1 cellular context compared by ENCODE assay signal in genomic region chr1:8077120-8077573, GRCh38.
TF ChIP-seq lines count a peak whose summit lies in the region.

No MANE protein-coding gene starts in this region.

TF ChIP-seq in K562, 482 proteins besides CTCF, POLR2A, EP300 and RAD21 (continued from another document and continues in another):
- peak; percentile 74; the same call in 1 of the 2 replicates for TF ChIP-seq FOSL1 (tag; conservative IDR thresholded peaks at IDR 0.05)
- no peak for TF ChIP-seq ZNF609 (CRISPR knock-in tag; IDR thresholded peaks at IDR 0.05; ENCODE audit: borderline replicate concordance)
- no peak for TF ChIP-seq ID3 (CRISPR knock-in tag; IDR thresholded peaks at IDR 0.05)
- no peak for TF ChIP-seq ID3 (tag; IDR thresholded peaks at IDR 0.05)
- TF ChIP-seq FIP1L1 (IDR thresholded peaks at IDR 0.05; ENCODE audit: low read depth, low read length, poor library complexity, severe bottlenecking) = no peak
- 0 out of 2 replicates have a peak, but pooled peaks have one; percentile 30 for TF ChIP-seq CREM (IDR thresholded peaks at IDR 0.05; ENCODE audit: low read depth)
- no peak for TF ChIP-seq MTA3 (IDR thresholded peaks at IDR 0.05; ENCODE audit: borderline replicate concordance)
- no peak for TF ChIP-seq GABPB1 (CRISPR knock-in tag; IDR thresholded peaks at IDR 0.05)
- TF ChIP-seq DACH1 (IDR thresholded peaks at IDR 0.05; ENCODE audit: partially characterized antibody) = peak; percentile 56
- TF ChIP-seq ZNF512 (tag; IDR thresholded peaks at IDR 0.05) = no peak
- no peak for TF ChIP-seq FOXM1 (IDR thresholded peaks at IDR 0.05; ENCODE audit: low read depth)
- TF ChIP-seq FOXM1 (CRISPR knock-in tag; IDR thresholded peaks at IDR 0.05; ENCODE audit: low read depth) = no peak
- no peak for TF ChIP-seq KHSRP (IDR thresholded peaks at IDR 0.05)
- TF ChIP-seq ARHGAP35 (IDR thresholded peaks at IDR 0.05; ENCODE audit: partially characterized antibody) = no peak
- TF ChIP-seq SIN3B (IDR thresholded peaks at IDR 0.05; ENCODE audit: low read depth) = no peak
- TF ChIP-seq JUNB (CRISPR knock-in tag; conservative IDR thresholded peaks at IDR 0.05) = no peak
- no peak for TF ChIP-seq TSC22D4 (tag; IDR thresholded peaks at IDR 0.05)
- peak; percentile 44; the same call in 1 of the 2 replicates for TF ChIP-seq SMAD4 (CRISPR knock-in tag; conservative IDR thresholded peaks at IDR 0.05)
- no peak for TF ChIP-seq MEIS2 (IDR thresholded peaks at IDR 0.05; ENCODE audit: partially characterized antibody)
- peak; percentile 27; the same call in 1 of the 2 replicates for TF ChIP-seq ATF3 (IDR thresholded peaks at IDR 0.05)
- no peak for TF ChIP-seq ATF3 (CRISPR knock-in tag; conservative IDR thresholded peaks at IDR 0.05)
- TF ChIP-seq KDM1A (IDR thresholded peaks at IDR 0.05) = no peak
- no peak for TF ChIP-seq ZBED1 (IDR thresholded peaks at IDR 0.05)
- TF ChIP-seq ZHX1 (conservative IDR thresholded peaks at IDR 0.05; ENCODE audit: low read length) = no peak
- 0 out of 2 replicates have a peak, but pooled peaks have one; percentile 24 for TF ChIP-seq PKNOX1 (IDR thresholded peaks at IDR 0.05)
- no peak for TF ChIP-seq KDM4B (IDR thresholded peaks at IDR 0.05; ENCODE audit: borderline replicate concordance in 2 of 2, low read depth in 1 of 2)
- TF ChIP-seq ZNF140 (CRISPR knock-in tag; IDR thresholded peaks at IDR 0.05) = no peak
- no peak for TF ChIP-seq ZNF79 (CRISPR knock-in tag; IDR thresholded peaks at IDR 0.05; ENCODE audit: low read depth)
- TF ChIP-seq ZNF217 (CRISPR knock-in tag; IDR thresholded peaks at IDR 0.05) = no peak
- no peak for TF ChIP-seq ZNF143 (CRISPR knock-in tag; IDR thresholded peaks at IDR 0.05)
- TF ChIP-seq MYBL2 (IDR thresholded peaks at IDR 0.05; ENCODE audit: low read depth) = no peak
- no peak for TF ChIP-seq MYBL2 (CRISPR knock-in tag; IDR thresholded peaks at IDR 0.05; ENCODE audit: borderline replicate concordance)
- peak; percentile 57; the same call in 1 of the 2 replicates for TF ChIP-seq L3MBTL2 (IDR thresholded peaks at IDR 0.05)
- TF ChIP-seq POLR3G (IDR thresholded peaks at IDR 0.05; ENCODE audit: extremely low read depth, insufficient read length, insufficient replicate concordance) = no peak
- no peak for TF ChIP-seq HNRNPUL1 (IDR thresholded peaks at IDR 0.05; ENCODE audit: low read length)
- no peak for TF ChIP-seq ZNF12 (CRISPR knock-in tag; IDR thresholded peaks at IDR 0.05)
- TF ChIP-seq ZNF445 (CRISPR knock-in tag; IDR thresholded peaks at IDR 0.05; ENCODE audit: low read depth) = no peak
- TF ChIP-seq SIX5 (IDR thresholded peaks at IDR 0.05; ENCODE audit: borderline replicate concordance in 1 of 2, insufficient read depth in 1 of 2, low read depth in 1 of 2, low read length in 2 of 2) = no peak
- TF ChIP-seq ZBTB5 (IDR thresholded peaks at IDR 0.05) = no peak
- no peak for TF ChIP-seq EGR1 (conservative IDR thresholded peaks at IDR 0.05)
- TF ChIP-seq NELFE (IDR thresholded peaks at IDR 0.05; ENCODE audit: insufficient read depth, insufficient read length) = no peak
- TF ChIP-seq ZNF407 (IDR thresholded peaks at IDR 0.05; ENCODE audit: low read depth) = no peak
- TF ChIP-seq ZNF644 (tag; IDR thresholded peaks at IDR 0.05; ENCODE audit: low read depth) = no peak
